Comparison of ENCODE assay signal across 8 cellular contexts in the genomic region with DNA sequence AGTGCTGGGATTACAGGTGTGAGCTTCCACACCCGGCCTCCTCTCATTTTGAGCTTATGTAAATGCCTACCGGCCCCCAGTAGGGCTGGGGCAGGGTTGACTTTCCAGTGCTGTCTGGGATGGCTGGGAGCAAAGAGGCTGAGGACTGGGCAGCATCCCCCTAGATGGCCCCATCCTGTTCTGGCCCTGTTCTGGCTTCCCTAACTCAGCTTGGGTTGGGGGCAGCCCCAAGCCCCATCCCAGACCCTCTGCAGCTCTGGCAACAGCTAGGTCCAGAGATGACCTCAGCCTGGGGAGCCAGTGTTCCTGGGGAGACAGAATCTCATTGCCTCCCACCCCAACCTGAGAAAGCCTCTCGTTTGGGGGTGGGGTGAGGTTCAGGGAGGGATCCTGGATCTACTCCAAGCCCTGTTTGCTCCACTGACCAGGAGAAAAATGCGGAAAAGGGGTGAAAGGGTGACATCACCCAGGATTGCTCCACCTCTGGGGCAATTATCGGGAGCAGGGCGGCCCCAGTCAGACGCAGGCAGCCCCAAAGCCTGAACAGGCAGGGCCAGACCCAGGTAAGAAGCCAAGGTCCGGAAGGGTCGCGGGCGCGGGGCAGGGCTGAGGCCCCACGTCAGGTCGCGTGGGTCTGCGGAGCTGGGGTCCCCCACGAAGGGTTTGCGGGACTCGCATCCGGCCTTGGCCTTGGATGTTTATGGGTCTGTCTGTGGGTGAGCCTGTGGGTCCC. TPM values are rescaled to one million over a fixed set of nuclear protein-coding genes. Genes with fewer than 3 reads are reported as not detected.
DNase-seq lines count a peak whose midpoint lies in the region; ATAC-seq, FAIRE-seq and TF ChIP-seq lines count a peak whose summit lies in the region.

Gene PNPLA2, plus strand, starts transcription at position 519 of the 733 bp plus-strand sequence. CDS start 805 bp downstream, outside the sequence.

- H3K4me3 Mint-ChIP-seq in CD14-positive monocyte, result peak within 1 kb of the TSS; percentile 88 to 91
- H3K4me3 Mint-ChIP-seq in IgD-negative memory B cell, result peak within 1 kb of the TSS; percentile 85 to 100 (median 92)

- DNase-seq in CD14-positive monocyte (ENCODE audit: low spot score), result no peak
- peak; percentile 66 for DNase-seq in cerebellar cortex (ENCODE audit: low spot score)
- no peak for DNase-seq in right lobe of liver
- DNase-seq in thyroid gland, result peak; percentile 76 to 79
- no peak for DNase-seq in NK-92 (lab: John Stamatoyannopoulos, UW; ENCODE audit: unreplicated experiment)
- DNase-seq in H54 (ENCODE audit: insufficient read length, low spot score), result no peak
- no peak for DNase-seq in NCI-H748 (lab: John Stamatoyannopoulos, UW; ENCODE audit: unreplicated experiment)

- H3K4me1 ChIP-seq in right lobe of liver (peaks cover 0 to 26% (median 11%) of the 10 kb centered on the region in 4 donors), thyroid gland (peaks cover 21 to 24% of the 10 kb centered on the region in 2 donors)

- peak within 1 kb of the TSS; percentile 71 to 99 (median 94) for H3K4me3 ChIP-seq in right lobe of liver
- H3K4me3 ChIP-seq in thyroid gland (replicated peaks in 1 of 3), result peak within 1 kb of the TSS; percentile 21 to 100 (median 89)

- H3K9me3 ChIP-seq in right lobe of liver, result no peaks in the 10 kb centered on the region
- H3K9me3 ChIP-seq in thyroid gland, result no peaks in the 10 kb centered on the region

- peaks cover 0 to 10% (median 2%) of the 10 kb centered on the region in 3 donors for H3K27me3 Mint-ChIP-seq in CD14-positive monocyte (ENCODE audit: low read depth in 3 of 3)
- no peaks in the 10 kb centered on the region for H3K27me3 Mint-ChIP-seq in IgD-negative memory B cell

- peak within 1 kb of the TSS; percentile 81 to 94 (median 88) for H3K27ac ChIP-seq in right lobe of liver
- peak within 1 kb of the TSS; percentile 79 to 99 (median 98) for H3K27ac ChIP-seq in thyroid gland

- intact Hi-C loops in CD14-positive monocyte (cut with micrococcal nuclease) (loop anchor here in 1 of 2 donors (1.0 kb wide), 1 partner anchor 9 kb away; the partner anchor contains the start of gene RPLP2), right lobe of liver (cut with DNase I) (no loop called here), thyroid gland (cut with DNase I) (no loop called here)

- H3K36me3 ChIP-seq in right lobe of liver (peaks cover 0 to 13% (median 0%) of the 10 kb centered on the region in 4 donors), thyroid gland (peaks cover 11 to 19% of the 10 kb centered on the region in 2 donors)

- H3K27me3 ChIP-seq in right lobe of liver (no peaks in the 10 kb centered on the region), thyroid gland (no peaks in the 10 kb centered on the region)

- ATAC-seq in right lobe of liver, result peak in 2 of 4 donors; percentile 1 to 17

- H3K9me3 Mint-ChIP-seq in CD14-positive monocyte, result no peaks in the 10 kb centered on the region
- H3K9me3 Mint-ChIP-seq in IgD-negative memory B cell, result no peaks in the 10 kb centered on the region

- 15% methylated on average over 4 of the region's 20 CpGs for WGBS in right lobe of liver (ENCODE audit: insufficient coverage, low coverage, low lambda C conversion rate, missing lambda C conversion rate)
- WGBS in thyroid gland, 2 donors, result 11 to 28% methylated on average over 7 to 16 of the region's 20 CpGs

- peak within 1 kb of the TSS; percentile 91 to 98 (median 97) for H3K27ac Mint-ChIP-seq in CD14-positive monocyte
- H3K27ac Mint-ChIP-seq in IgD-negative memory B cell, result peak within 1 kb of the TSS; percentile 62 to 99 (median 81)

- TF ChIP-seq CTCF in CD14-positive monocyte (IDR thresholded peaks at IDR 0.05) (no peak), right lobe of liver (IDR thresholded peaks at IDR 0.05) (no peak), thyroid gland (IDR thresholded peaks at IDR 0.05) (no peak)

- H3K4me1 Mint-ChIP-seq in CD14-positive monocyte (peaks cover 30% of the 10 kb centered on the region), IgD-negative memory B cell (peaks cover 5 to 9% (median 7%) of the 10 kb centered on the region in 3 donors)

- TF ChIP-seq POLR2A in right lobe of liver (IDR thresholded peaks at IDR 0.05), result peak; percentile 60
- TF ChIP-seq POLR2A in thyroid gland (IDR thresholded peaks at IDR 0.05), result peak; percentile 35 to 56
- TF ChIP-seq POLR2A in H54 (IDR thresholded peaks at IDR 0.05; ENCODE audit: low read depth, low read length), result no peak

- FAIRE-seq in H54 (lab: Jason Lieb, UNC), result no peak

- peaks cover 13 to 25% of the 10 kb centered on the region in 2 donors for H3K36me3 Mint-ChIP-seq in CD14-positive monocyte
- peaks cover 1% of the 10 kb centered on the region for H3K36me3 Mint-ChIP-seq in IgD-negative memory B cell

RNA-seq across cellular contexts. Expression of gene PNPLA2, which starts in this region (rescaled TPM):
- polyA plus RNA-seq in CD14-positive monocyte, result 10 to 100 TPM; 26.8 to 35.0 TPM
- 51.1 TPM for polyA plus RNA-seq in IgD-negative memory B cell
- 10 to 100 TPM; 33.2 to 97.1 (median 69.6) TPM for total RNA-seq in right lobe of liver
- total RNA-seq in thyroid gland, result 10 to 100 TPM; 35.8 to 95.0 (median 57.6) TPM

Comparison
In these comparisons a context has a peak if more than half of its experiments do, and no peak if none do; other contexts are left out.
1. DNase-seq: peak in cerebellar cortex (single experiment) and thyroid gland (2 of 2); none in CD14-positive monocyte (single experiment), right lobe of liver (0 of 3), NK-92 (single experiment), H54 (single experiment) and NCI-H748 (single experiment).